Comparison of ENCODE assay signal across 26 cellular contexts in genomic region chr13:114164027-114164426, GRCh38. TPM values are rescaled to one million over a fixed set of nuclear protein-coding genes. Genes with fewer than 3 reads are reported as not detected.
DNase-seq lines count a peak whose midpoint lies in the region; ATAC-seq and TF ChIP-seq lines count a peak whose summit lies in the region.
"Had no signal": no experiment of that assay in that cellular context is flagged by ENCODE, and none has a peak within 500 bp of the region (broad histone marks: within the 10 kb centered on the region; RNA-seq: fewer than 3 reads in every experiment).

No MANE protein-coding gene starts in this region.

- H3K4me1 Mint-ChIP-seq in CD4-positive, CD25-positive, alpha-beta regulatory T cell: peaks cover 26 to 87% (median 52%) of the 10 kb centered on the region in 4 donors
- H3K4me1 Mint-ChIP-seq in T-helper 17 cell: peaks cover 48% of the 10 kb centered on the region
- peaks cover 40% of the 10 kb centered on the region for H3K4me1 Mint-ChIP-seq in neural progenitor cell

- H3K9me3 ChIP-seq in BLaER1 (no peaks in the 10 kb centered on the region), T-helper 17 cell (ENCODE audit: control insufficient read depth, low read length, poor library complexity, severe bottlenecking) (no peaks in the 10 kb centered on the region), neural progenitor cell (ENCODE audit: low read depth) (no peaks in the 10 kb centered on the region), MG63 (no peaks in the 10 kb centered on the region)
- no peaks in the 10 kb centered on the region for H3K9me3 ChIP-seq in CD4-positive, CD25-positive, alpha-beta regulatory T cell (ENCODE audit: control insufficient read depth in 2 of 2, low read length in 2 of 2)
- H3K9me3 ChIP-seq: A549, HAP-1 had no signal

- no peaks in the 10 kb centered on the region for H3K79me2 ChIP-seq in neural progenitor cell (ENCODE audit: low read depth)

- H3K27ac ChIP-seq in BLaER1 (peak overlapping the region; percentile 74), neural progenitor cell (no peak overlapping the region)
- H3K27ac ChIP-seq in CD4-positive, CD25-positive, alpha-beta regulatory T cell (ENCODE audit: insufficient read depth, low read length, poor library complexity, severe bottlenecking): no peak overlapping the region
- H3K27ac ChIP-seq: A549, C4-2B, GM23248, SK-N-MC had no signal

- H3K27ac Mint-ChIP-seq in CD4-positive, CD25-positive, alpha-beta regulatory T cell: peak overlapping the region in 2 of 3 donors; percentile 55 to 58
- no peak overlapping the region for H3K27ac Mint-ChIP-seq in T-helper 17 cell
- H3K27ac Mint-ChIP-seq in neural progenitor cell: peak overlapping the region; percentile 47
- H3K27ac Mint-ChIP-seq: HFFc6 had no signal

- H3F3A ChIP-seq in neural progenitor cell (ENCODE audit: low read depth): no peaks in the 10 kb centered on the region

- H3K4me2 ChIP-seq in BLaER1 (peak overlapping the region; percentile 92), neural progenitor cell (no peak overlapping the region)
- H3K4me2 ChIP-seq: A549 had no signal

- H3K36me3 ChIP-seq in BLaER1 (no peaks in the 10 kb centered on the region), neural progenitor cell (no peaks in the 10 kb centered on the region), MG63 (no peaks in the 10 kb centered on the region)
- no peaks in the 10 kb centered on the region for H3K36me3 ChIP-seq in CD4-positive, CD25-positive, alpha-beta regulatory T cell (ENCODE audit: control insufficient read depth, insufficient read depth, low read length)
- H3K36me3 ChIP-seq: HAP-1 had no signal

- TF ChIP-seq CTCF in neural progenitor cell (IDR thresholded peaks at IDR 0.05): no peak

- no peak overlapping the region for H3K4me3 Mint-ChIP-seq in CD4-positive, CD25-positive, alpha-beta regulatory T cell
- H3K4me3 Mint-ChIP-seq in T-helper 17 cell (peak overlapping the region; percentile 15), neural progenitor cell (no peak overlapping the region)
- H3K4me3 Mint-ChIP-seq: HFFc6 had no signal

- DNase-seq in CD4-positive, CD25-positive, alpha-beta regulatory T cell: no peak
- DNase-seq in T-helper 17 cell: no peak
- no peak for DNase-seq in neural progenitor cell (ENCODE audit: low spot score)
- no peak for DNase-seq in MG63
- no peak for DNase-seq in ecto neural progenitor cell (ENCODE audit: low spot score)
- no peak for DNase-seq in NCI-H748 (lab: John Stamatoyannopoulos, UW; ENCODE audit: unreplicated experiment)
- DNase-seq: AML-193, GM23248, HFFc6, Karpas-422, NCI-H1092 treated with DMSO at 0.1 percent for 48 hours, NCI-H1436, NCI-H187, NCI-H2081 treated with DMSO at 0.1 percent for 48 hours, NCI-H2171, NCI-H446, NCI-H524 treated with DMSO at 0.1 percent for 48 hours, SIG-M5 had no signal

- no peaks in the 10 kb centered on the region for H3K27me3 ChIP-seq in BLaER1
- H3K27me3 ChIP-seq in CD4-positive, CD25-positive, alpha-beta regulatory T cell (ENCODE audit: control insufficient read depth, insufficient read depth, low read length): no peaks in the 10 kb centered on the region
- no peaks in the 10 kb centered on the region for H3K27me3 ChIP-seq in neural progenitor cell
- 0 out of 2 replicates have a peak, but pooled peaks cover 3% of the 10 kb centered on the region for H3K27me3 ChIP-seq in MG63

- no peak for ATAC-seq in CD4-positive, CD25-positive, alpha-beta regulatory T cell (ENCODE audit: low read depth in 2 of 2)
- no peak for ATAC-seq in T-helper 17 cell
- no peak for ATAC-seq in GM19463 (IDR thresholded peaks at IDR 0.05; ENCODE audit: unreplicated experiment)
- ATAC-seq: A549, HepG2 had no signal

- peaks cover 89% of the 10 kb centered on the region for H3K4me1 ChIP-seq in BLaER1
- H3K4me1 ChIP-seq in CD4-positive, CD25-positive, alpha-beta regulatory T cell (ENCODE audit: control insufficient read depth, insufficient read depth, low read length, poor library complexity, severe bottlenecking): peaks cover 37% of the 10 kb centered on the region
- no peaks in the 10 kb centered on the region for H3K4me1 ChIP-seq in neural progenitor cell
- H3K4me1 ChIP-seq: A549, HAP-1 had no signal

- H3K4me3 ChIP-seq in BLaER1 (no peak overlapping the region), neural progenitor cell (no peak overlapping the region), MG63 (no peak overlapping the region)
- H3K4me3 ChIP-seq in CD4-positive, CD25-positive, alpha-beta regulatory T cell (ENCODE audit: low read depth, low read length): no peak overlapping the region
- H3K4me3 ChIP-seq: A549, GM23248, HAP-1, SK-N-MC had no signal

- H3K27me3 Mint-ChIP-seq in CD4-positive, CD25-positive, alpha-beta regulatory T cell: peaks cover 14% of the 10 kb centered on the region
- no peaks in the 10 kb centered on the region for H3K27me3 Mint-ChIP-seq in T-helper 17 cell
- peaks cover 11% of the 10 kb centered on the region for H3K27me3 Mint-ChIP-seq in neural progenitor cell (ENCODE audit: insufficient read depth, low read depth)

- peaks cover 0 to 4% (median 0%) of the 10 kb centered on the region in 7 donors for H3K9me3 Mint-ChIP-seq in CD4-positive, CD25-positive, alpha-beta regulatory T cell
- peaks cover 2% of the 10 kb centered on the region for H3K9me3 Mint-ChIP-seq in neural progenitor cell
- H3K9me3 Mint-ChIP-seq: HFFc6 had no signal

- H3K36me3 Mint-ChIP-seq in CD4-positive, CD25-positive, alpha-beta regulatory T cell: no peaks in the 10 kb centered on the region
- H3K36me3 Mint-ChIP-seq in T-helper 17 cell (ENCODE audit: low read depth) (no peaks in the 10 kb centered on the region), neural progenitor cell (no peaks in the 10 kb centered on the region)

- H2AFZ ChIP-seq in neural progenitor cell (replicated peaks): no peak overlapping the region
- H2AFZ ChIP-seq: GM23248 had no signal

- H3K9ac ChIP-seq in BLaER1: no peak overlapping the region
- H3K9ac ChIP-seq in neural progenitor cell: no peak overlapping the region
- H3K9ac ChIP-seq: GM23248 had no signal

- H4K20me1 ChIP-seq in BLaER1 (no peaks in the 10 kb centered on the region), neural progenitor cell (ENCODE audit: low read depth) (no peaks in the 10 kb centered on the region)

RNA-seq across cellular contexts. Expression of gene CFAP97D2, which starts 15.0 kb away (rescaled TPM):
- not detected for total RNA-seq in CD4-positive, CD25-positive, alpha-beta regulatory T cell
- under 1 TPM in 2 of 4 donors, not detected in 2; 0.22 to 0.86 TPM for polyA plus RNA-seq in CD4-positive, CD25-positive, alpha-beta regulatory T cell
- total RNA-seq in T-helper 17 cell (not detected), neural progenitor cell (ENCODE audit: low replicate concordance) (not detected in 2 replicates)
- total RNA-seq in MG63 (2014; rRNA removed; shearing (Covaris generic); ENCODE audit: low replicate concordance): not detected in 2 replicates
- total RNA-seq: GM23248, HepG2, HFFc6, HT1080 had no signal
- polyA plus RNA-seq: A549, GM23248, HepG2 had no signal

RNA-seq across cellular contexts. Expression of gene RASA3, which starts 31.6 kb away (rescaled TPM):
- total RNA-seq in CD4-positive, CD25-positive, alpha-beta regulatory T cell: 265 TPM
- 100 to 1,000 TPM in 1 of 4 donors, 10 to 100 TPM in 3; 93.8 to 116 (median 99.6) TPM for polyA plus RNA-seq in CD4-positive, CD25-positive, alpha-beta regulatory T cell
- total RNA-seq in T-helper 17 cell: 100 to 1,000 TPM; 204 to 215 TPM
- total RNA-seq in neural progenitor cell (ENCODE audit: low replicate concordance): 2.9 and 6.0 TPM in 2 replicates
- total RNA-seq in MG63 (2014; rRNA removed; shearing (Covaris generic); ENCODE audit: low replicate concordance): 18.8 and 21.7 TPM in 2 replicates
- total RNA-seq: HepG2 had no signal
